ENCODE assay signal across 19 cellular contexts in genomic region chr15:68347392-68347791, GRCh38.
DNase-seq lines count a peak whose midpoint lies in the region; ATAC-seq, FAIRE-seq and TF ChIP-seq lines count a peak whose summit lies in the region.
"Had no signal": no experiment of that assay in that cellular context is flagged by ENCODE, and none has a peak within 500 bp of the region (broad histone marks: within the 10 kb centered on the region; RNA-seq: fewer than 3 reads in every experiment).

No MANE protein-coding gene starts in this region.

- H3K27ac ChIP-seq in IMR-90 (ENCODE audit: insufficient read depth, low read length) (peak overlapping the region; percentile 54), astrocyte (ENCODE audit: low read depth, low read length) (peak overlapping the region; percentile 71)
- H3K27ac ChIP-seq: body of pancreas, pancreas, vagina had no signal

- dilution Hi-C loops in IMR-90 (cut with HindIII; ENCODE audit: low sequenced_read_pairs, unreplicated experiment) = no loop called here

- no CpG with 5 or more reads among the region's 7 CpGs for WGBS in IMR-90 (ENCODE audit: extremely low coverage in 2 of 2, insufficient read length in 1 of 2), 2 experiments

- no peak overlapping the region for H2BK5ac ChIP-seq in IMR-90 (ENCODE audit: low read depth, low read length, poor library complexity, severe bottlenecking)

- H3K23ac ChIP-seq in IMR-90 (ENCODE audit: low read depth, low read length) = peak overlapping the region; percentile 91

- H4K5ac ChIP-seq in IMR-90 (ENCODE audit: low read depth, low read length) = no peak overlapping the region

- no peak overlapping the region for H3K9ac ChIP-seq in IMR-90 (ENCODE audit: low read depth, low read length)
- H3K9ac ChIP-seq in astrocyte (ENCODE audit: low read length) = peak overlapping the region; percentile 51

- TF ChIP-seq RAD21 in IMR-90 (IDR thresholded peaks at IDR 0.05; ENCODE audit: low read length) = no peak

- peak overlapping the region; percentile 93 for H2BK120ac ChIP-seq in IMR-90 (ENCODE audit: low read depth, low read length)

- H3K18ac ChIP-seq in IMR-90 (ENCODE audit: low read depth, low read length) = no peak overlapping the region

- DNase-seq in IMR-90 (peak; percentile 90), astrocyte (ENCODE audit: low read depth) (peak; percentile 42), glutamatergic neuron (no peak), urothelium cell line (ENCODE audit: low spot score) (no peak), NCI-H510A treated with DMSO at 0.1 percent for 48 hours (lab: John Stamatoyannopoulos, UW) (no peak), BE2C (no peak), HuH-7.5 (ENCODE audit: low spot score) (no peak)
- DNase-seq: activated effector memory CD4-positive, alpha-beta T cell treated with anti-CD3 and anti-CD28 coated beads, Interleukin-2, amount 50 U/mL, for 16 hours; body of pancreas; CD4-positive, CD25-positive, alpha-beta regulatory T cell; endodermal cell; mucosa of descending colon; NCI-H1436 treated with DMSO at 0.1 percent for 48 hours; NCI-H446 treated with DMSO at 0.1 percent for 48 hours; pancreas; stimulated activated naive CD8-positive, alpha-beta T cell treated with anti-CD3 and anti-CD28 coated beads, Interleukin-15, Interleukin-2, amounts not matched to agents 100 U/mL and 50 U/mL, for 24 hours had no signal

- H2AK9ac ChIP-seq in IMR-90 (replicated peaks; ENCODE audit: low read depth, low read length, poor library complexity) = no peak overlapping the region

- no peak overlapping the region; the same call in 1 of the 2 replicates for H3K4me2 ChIP-seq in IMR-90 (ENCODE audit: low read depth, low read length)
- peak overlapping the region; percentile 49 for H3K4me2 ChIP-seq in astrocyte (ENCODE audit: low read length)

- peak; percentile 62 for ATAC-seq in IMR-90 (ENCODE audit: low read depth)
- ATAC-seq: mucosa of descending colon; stimulated activated naive CD8-positive, alpha-beta T cell treated with anti-CD3 and anti-CD28 coated beads, Interleukin-15, Interleukin-2, amounts not matched to agents 100 U/mL and 50 U/mL, for 24 hours had no signal

- intact Hi-C loops in IMR-90 (cut with micrococcal nuclease) = no loop called here

- H3K79me1 ChIP-seq in IMR-90 (ENCODE audit: low read depth in 1 of 2, low read length in 2 of 2) = 0 out of 4 replicates have a peak, but pooled peaks cover 0 to 3% of the 10 kb centered on the region in 2 experiments

- H3K9me3 ChIP-seq in IMR-90 (ENCODE audit: control insufficient read depth, insufficient read depth, low read length) (no peaks in the 10 kb centered on the region), astrocyte (ENCODE audit: insufficient read depth, low read depth, low read length) (no peaks in the 10 kb centered on the region), BE2C (no peaks in the 10 kb centered on the region)
- H3K9me3 ChIP-seq: body of pancreas, mucosa of descending colon, pancreas, vagina had no signal

- peak overlapping the region; percentile 97 for H2AK5ac ChIP-seq in IMR-90 (ENCODE audit: low read depth, low read length)

- H3K14ac ChIP-seq in IMR-90 (replicated peaks; ENCODE audit: low read depth, low read length) = peak overlapping the region; percentile 95

- H3K4me1 Mint-ChIP-seq in astrocyte (ENCODE audit: low read depth, unreplicated experiment) = peaks cover 36% of the 10 kb centered on the region
- H3K4me1 Mint-ChIP-seq in glutamatergic neuron (ENCODE audit: low read depth, unreplicated experiment) = peaks cover 60% of the 10 kb centered on the region
- H3K4me1 Mint-ChIP-seq: endodermal cell had no signal

- H3K9me3 Mint-ChIP-seq in astrocyte (ENCODE audit: unreplicated experiment) (no peaks in the 10 kb centered on the region), glutamatergic neuron (ENCODE audit: unreplicated experiment) (peaks cover 19% of the 10 kb centered on the region)
- H3K9me3 Mint-ChIP-seq: endodermal cell had no signal

- H3K27me3 Mint-ChIP-seq in astrocyte (ENCODE audit: low read depth, unreplicated experiment) = peaks cover 2% of the 10 kb centered on the region
- peaks cover 16% of the 10 kb centered on the region for H3K27me3 Mint-ChIP-seq in glutamatergic neuron (ENCODE audit: unreplicated experiment)

- H3K4me1 ChIP-seq in IMR-90 (ENCODE audit: control insufficient read depth, insufficient read depth, low read length) (peaks cover 12% of the 10 kb centered on the region), astrocyte (ENCODE audit: insufficient read depth, low read length) (peaks cover 23% of the 10 kb centered on the region), BE2C (no peaks in the 10 kb centered on the region)
- H3K4me1 ChIP-seq: body of pancreas, pancreas had no signal

- H4K8ac ChIP-seq in IMR-90 (ENCODE audit: low read depth in 2 of 2, low read length in 2 of 2) = peak overlapping the region in 1 of 2 experiments; percentile 77; a peak in 2 of 4 replicates

- H3K27me3 ChIP-seq in IMR-90 (ENCODE audit: control insufficient read depth, insufficient read depth, low read length) (no peaks in the 10 kb centered on the region), astrocyte (ENCODE audit: insufficient read depth, low read length) (no peaks in the 10 kb centered on the region), BE2C (no peaks in the 10 kb centered on the region)
- H3K27me3 ChIP-seq: body of pancreas, pancreas, vagina had no signal

- H3K36me3 ChIP-seq in IMR-90 (ENCODE audit: control insufficient read depth, insufficient read depth, low read length) = peaks cover 6% of the 10 kb centered on the region; the same call in 1 of the 2 replicates
- H3K36me3 ChIP-seq in astrocyte (ENCODE audit: insufficient read depth, low read length) = peaks cover 34% of the 10 kb centered on the region
- H3K36me3 ChIP-seq in BE2C = peaks cover 2% of the 10 kb centered on the region; the same call in 1 of the 2 replicates
- H3K36me3 ChIP-seq: pancreas had no signal

- peak overlapping the region; percentile 12; the same call in 1 of the 3 replicates for H2BK15ac ChIP-seq in IMR-90 (ENCODE audit: low read depth, low read length)

- peak overlapping the region; percentile 69 for H2AFZ ChIP-seq in IMR-90 (replicated peaks; ENCODE audit: low read length, poor library complexity)
- no peak overlapping the region for H2AFZ ChIP-seq in astrocyte (ENCODE audit: low read depth, low read length)

- POLR2A ChIA-PET in IMR-90 (lab: Charles Lee; ENCODE audit: unreplicated experiment) = no interaction called here

- TF ChIP-seq CTCF in IMR-90 (conservative IDR thresholded peaks at IDR 0.05; ENCODE audit: low read depth, low read length) (no peak), astrocyte (IDR thresholded peaks at IDR 0.05; ENCODE audit: insufficient read depth, low read depth, low read length) (no peak), glutamatergic neuron (IDR thresholded peaks at IDR 0.05; ENCODE audit: partially characterized antibody, unreplicated experiment) (no peak), BE2C (IDR thresholded peaks at IDR 0.05; ENCODE audit: low read depth, low read length) (no peak)

- H3K4me3 ChIP-seq in IMR-90 (ENCODE audit: insufficient read depth, low read depth, low read length) = no peak overlapping the region
- peak overlapping the region; percentile 7 for H3K4me3 ChIP-seq in astrocyte (ENCODE audit: insufficient read depth, low read depth, low read length)
- no peak overlapping the region for H3K4me3 ChIP-seq in BE2C (ENCODE audit: low read depth, low read length)
- H3K4me3 ChIP-seq: body of pancreas, mucosa of descending colon, pancreas, vagina had no signal

- FAIRE-seq in astrocyte (lab: Jason Lieb, UNC) (peak; percentile 45), urothelium cell line (lab: Jason Lieb, UNC) (peak; percentile 44)
- FAIRE-seq: GM12891, islet of Langerhans, pancreas had no signal

- H4K20me1 ChIP-seq in IMR-90 (ENCODE audit: insufficient read depth, low read length) (no peaks in the 10 kb centered on the region), astrocyte (ENCODE audit: insufficient read depth, low read length) (no peaks in the 10 kb centered on the region)

- H2BK20ac ChIP-seq in IMR-90 (ENCODE audit: low read depth, low read length) = peak overlapping the region; percentile 88

- BruUV-seq in IMR-90 (replicated peaks; lab: Mats Ljungman, UMichigan) = no TSS peak

- H3K27ac Mint-ChIP-seq in astrocyte (ENCODE audit: unreplicated experiment) (peak overlapping the region; percentile 84), glutamatergic neuron (ENCODE audit: unreplicated experiment) (peak overlapping the region; percentile 97)
- H3K27ac Mint-ChIP-seq: CD4-positive, CD25-positive, alpha-beta regulatory T cell; endodermal cell had no signal

- H3K9me1 ChIP-seq in IMR-90 (ENCODE audit: insufficient read depth, low read length) = peaks cover 28% of the 10 kb centered on the region

- peaks cover 64% of the 10 kb centered on the region for H3K36me3 Mint-ChIP-seq in astrocyte (ENCODE audit: low read depth, unreplicated experiment)
- no peaks in the 10 kb centered on the region for H3K36me3 Mint-ChIP-seq in glutamatergic neuron (ENCODE audit: unreplicated experiment)
- H3K36me3 Mint-ChIP-seq: CD4-positive, CD25-positive, alpha-beta regulatory T cell had no signal

- TF ChIP-seq POLR2A in IMR-90 (IDR thresholded peaks at IDR 0.05; ENCODE audit: low read depth, low read length) = no peak

- no peaks in the 10 kb centered on the region for H3K79me2 ChIP-seq in astrocyte (ENCODE audit: insufficient read depth, low read length)

- in situ Hi-C loops in IMR-90 (cut with MboI; ENCODE audit: low sequenced_read_pairs) = no loop called here

- CTCF ChIA-PET in IMR-90 (lab: Yijun Ruan, JAX) = no interaction called here

- peak overlapping the region; percentile 95 for H3K4ac ChIP-seq in IMR-90 (ENCODE audit: low read depth, low read length)

- H3K56ac ChIP-seq in IMR-90 (ENCODE audit: extremely low read depth, insufficient read depth, low read length) = no peak overlapping the region

- peak overlapping the region; percentile 37; the same call in 1 of the 2 replicates for H4K91ac ChIP-seq in IMR-90 (ENCODE audit: insufficient read depth, low read depth, low read length)

- H3K4me3 Mint-ChIP-seq in astrocyte (ENCODE audit: unreplicated experiment) = no peak overlapping the region
- H3K4me3 Mint-ChIP-seq in glutamatergic neuron (ENCODE audit: unreplicated experiment) = peak overlapping the region; percentile 22
- H3K4me3 Mint-ChIP-seq: CD4-positive, CD25-positive, alpha-beta regulatory T cell; endodermal cell had no signal

TF ChIP-seq in IMR-90, 13 proteins besides CTCF, POLR2A, EP300 and RAD21:
- TF ChIP-seq MAZ (IDR thresholded peaks at IDR 0.05; ENCODE audit: borderline replicate concordance, low read depth, low read length) (0 out of 2 replicates have a peak, but pooled peaks have one; percentile 47), BHLHE40 (IDR thresholded peaks at IDR 0.05; ENCODE audit: low read depth, low read length) (peak; percentile 79), SMC3 (IDR thresholded peaks at IDR 0.05; ENCODE audit: low read depth, low read length) (no peak)

Comparison
In these comparisons a context has a peak if more than half of its experiments do, and no peak if none do; other contexts are left out.
1. DNase-seq: peak in IMR-90 (single experiment) and astrocyte (single experiment); none in glutamatergic neuron (single experiment), urothelium cell line (single experiment), NCI-H510A treated with DMSO at 0.1 percent for 48 hours (single experiment), BE2C (single experiment) and HuH-7.5 (single experiment).